13 cellular contexts compared by ENCODE assay signal in the genomic region with DNA sequence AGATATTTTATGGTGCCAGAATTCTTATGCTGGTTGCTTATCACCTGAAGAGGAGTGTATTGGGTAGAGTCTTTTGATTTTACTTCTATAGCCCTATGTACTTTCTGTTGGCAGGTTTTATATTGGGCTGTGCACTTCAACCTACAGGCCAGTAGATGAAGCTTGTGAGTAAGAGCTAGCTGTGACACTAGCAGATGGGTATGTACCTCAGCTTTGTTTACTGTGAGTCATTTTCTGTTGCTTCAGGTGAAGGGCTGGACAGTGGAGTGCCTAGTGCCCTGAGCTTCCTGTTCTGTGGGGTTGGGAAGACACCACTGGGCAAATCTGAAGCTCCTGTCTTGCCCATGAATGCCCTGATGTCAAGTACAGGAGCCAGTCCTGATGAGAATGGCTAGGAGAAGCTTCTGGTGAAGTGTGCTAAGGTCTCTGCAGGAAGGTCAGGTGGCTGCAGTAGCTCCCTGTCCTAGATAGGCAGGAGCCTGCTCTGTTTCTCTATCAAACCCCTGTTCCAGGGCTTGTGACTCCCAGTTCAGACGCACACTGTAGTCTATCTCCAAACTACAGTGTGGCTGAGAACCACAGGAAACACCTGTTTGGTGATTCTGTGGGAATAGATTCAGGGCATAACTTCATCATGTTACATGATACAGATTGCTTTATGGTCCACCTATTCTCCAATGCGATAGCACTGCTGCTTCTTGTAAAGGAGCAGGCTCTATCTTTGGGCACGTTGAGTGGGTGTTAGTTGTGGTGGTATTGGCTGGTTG.
DNase-seq lines count a peak whose midpoint lies in the region; ATAC-seq, FAIRE-seq and TF ChIP-seq lines count a peak whose summit lies in the region.
"Had no signal": no experiment of that assay in that cellular context is flagged by ENCODE, and none has a peak within 500 bp of the region (broad histone marks: within the 10 kb centered on the region; RNA-seq: fewer than 3 reads in every experiment).

No MANE protein-coding gene starts in this region.

- CTCF ChIA-PET in HEK293T (lab: Yijun Ruan, JAX): no interaction called here

- peaks cover 12% of the 10 kb centered on the region for H3K9me3 Mint-ChIP-seq in progenitor cell of endocrine pancreas (ENCODE audit: low read depth)
- H3K9me3 Mint-ChIP-seq: neural progenitor cell had no signal

- no peak overlapping the region for H3K27ac Mint-ChIP-seq in progenitor cell of endocrine pancreas
- H3K27ac Mint-ChIP-seq: activated CD8-positive, alpha-beta memory T cell treated with anti-CD3 and anti-CD28 coated beads, Interleukin-2, amount 10 ng/mL, durations not matched to agents 7 days and 5 days; neural progenitor cell; stimulated activated memory B cell treated with anti-CD40 and anti-IgM and Interleukin-4, amounts not matched to agents 10 μg/mL and 1 μg/mL and 100 μg/mL, for 72 hours had no signal

- H3K9me3 ChIP-seq in fibroblast of lung (ENCODE audit: control insufficient read depth, insufficient read depth, low read depth, low read length) (no peaks in the 10 kb centered on the region), smooth muscle cell (replicated peaks; ENCODE audit: low read depth) (no peaks in the 10 kb centered on the region)

- H3K27ac ChIP-seq in fibroblast of lung (ENCODE audit: insufficient read depth, low read length) (no peak overlapping the region), smooth muscle cell (ENCODE audit: low read depth) (peak overlapping the region; percentile 43)
- H3K27ac ChIP-seq: neural progenitor cell had no signal

- no peak overlapping the region for H3K4me3 ChIP-seq in fibroblast of lung (replicated peaks in 1 of 4; ENCODE audit: control extremely low read depth in 1 of 4, insufficient read depth in 1 of 4, low read depth in 3 of 4, low read length in 4 of 4)
- H3K4me3 ChIP-seq in smooth muscle cell: no peak overlapping the region
- H3K4me3 ChIP-seq: neural progenitor cell had no signal

- ATAC-seq in HG02970 (IDR thresholded peaks at IDR 0.05; ENCODE audit: low FRiP score, unreplicated experiment): no peak
- ATAC-seq: activated CD8-positive, alpha-beta memory T cell treated with anti-CD3 and anti-CD28 coated beads, Interleukin-2, amount 10 ng/mL, durations not matched to agents 7 days and 5 days; stimulated activated memory B cell treated with anti-CD40 and anti-IgM and Interleukin-4, amounts not matched to agents 10 μg/mL and 1 μg/mL and 100 μg/mL, for 72 hours had no signal

- H2AFZ ChIP-seq in fibroblast of lung (ENCODE audit: low read length) (no peak overlapping the region), smooth muscle cell (ENCODE audit: low read depth) (no peak overlapping the region)
- H2AFZ ChIP-seq: neural progenitor cell had no signal

- DNase-seq in NCI-H82 (lab: John Stamatoyannopoulos, UW) (peak; percentile 31), NCI-H82 treated with DMSO at 0.1 percent for 48 hours (lab: John Stamatoyannopoulos, UW; ENCODE audit: unreplicated experiment) (no peak), RCC 7860 (ENCODE audit: low spot score) (peak; percentile 73), fibroblast of lung (ENCODE audit: low read depth in 2 of 2) (peak; percentile 3 to 74), smooth muscle cell (lab: John Stamatoyannopoulos, UW; ENCODE audit: unreplicated experiment) (no peak), HEK293T (ENCODE audit: extremely low spot score) (no peak), progenitor cell of endocrine pancreas (ENCODE audit: low spot score, unreplicated experiment) (no peak)
- DNase-seq: activated CD8-positive, alpha-beta memory T cell treated with anti-CD3 and anti-CD28 coated beads, Interleukin-2, amount 10 ng/mL, durations not matched to agents 7 days and 5 days; MV-4-11; T1000 had no signal

- H3K36me3 Mint-ChIP-seq in progenitor cell of endocrine pancreas (ENCODE audit: insufficient read depth): no peaks in the 10 kb centered on the region
- H3K36me3 Mint-ChIP-seq: activated CD8-positive, alpha-beta memory T cell treated with anti-CD3 and anti-CD28 coated beads, Interleukin-2, amount 10 ng/mL, durations not matched to agents 7 days and 5 days; neural progenitor cell; stimulated activated memory B cell treated with anti-CD40 and anti-IgM and Interleukin-4, amounts not matched to agents 10 μg/mL and 1 μg/mL and 100 μg/mL, for 72 hours had no signal

- TF ChIP-seq CTCF in fibroblast of lung (conservative IDR thresholded peaks at IDR 0.05 in 1 of 2, IDR thresholded peaks at IDR 0.05 in 1 of 2; ENCODE audit: low read depth in 1 of 2, low read length in 2 of 2) (no peak), smooth muscle cell (IDR thresholded peaks at IDR 0.05; ENCODE audit: borderline replicate concordance, insufficient read depth, poor library complexity, severe bottlenecking) (no peak), progenitor cell of endocrine pancreas (IDR thresholded peaks at IDR 0.05; ENCODE audit: unreplicated experiment) (no peak)

- 87% methylated on average over 3 of the region's 3 CpGs for WGBS in smooth muscle cell (ENCODE audit: low lambda C conversion rate)

- no peaks in the 10 kb centered on the region for H3K27me3 Mint-ChIP-seq in progenitor cell of endocrine pancreas
- H3K27me3 Mint-ChIP-seq: activated CD8-positive, alpha-beta memory T cell treated with anti-CD3 and anti-CD28 coated beads, Interleukin-2, amount 10 ng/mL, durations not matched to agents 7 days and 5 days; stimulated activated memory B cell treated with anti-CD40 and anti-IgM and Interleukin-4, amounts not matched to agents 10 μg/mL and 1 μg/mL and 100 μg/mL, for 72 hours had no signal

- H3K4me1 ChIP-seq in fibroblast of lung (ENCODE audit: control insufficient read depth, extremely low read depth, insufficient read depth, low read length) (no peaks in the 10 kb centered on the region), smooth muscle cell (ENCODE audit: low read depth) (no peaks in the 10 kb centered on the region)
- H3K4me1 ChIP-seq: neural progenitor cell had no signal

- POLR2A ChIA-PET in HEK293T (lab: Yijun Ruan, JAX): no interaction called here

- H3K27me3 ChIP-seq in fibroblast of lung (ENCODE audit: control insufficient read depth, insufficient read depth, low read length) (no peaks in the 10 kb centered on the region), smooth muscle cell (ENCODE audit: low read depth) (no peaks in the 10 kb centered on the region)
- H3K27me3 ChIP-seq: neural progenitor cell had no signal

- H3F3A ChIP-seq in smooth muscle cell (ENCODE audit: low read depth): no peaks in the 10 kb centered on the region

- H3K36me3 ChIP-seq in fibroblast of lung (ENCODE audit: control insufficient read depth, insufficient read depth, low read length) (no peaks in the 10 kb centered on the region), smooth muscle cell (ENCODE audit: low read depth) (no peaks in the 10 kb centered on the region)
- H3K36me3 ChIP-seq: neural progenitor cell had no signal

- H3K9ac ChIP-seq in fibroblast of lung (ENCODE audit: insufficient read depth, low read length) (no peak overlapping the region), smooth muscle cell (ENCODE audit: low read depth) (no peak overlapping the region)
- H3K9ac ChIP-seq: neural progenitor cell had no signal

- H3K4me3 Mint-ChIP-seq in progenitor cell of endocrine pancreas (ENCODE audit: low read depth): no peak overlapping the region
- H3K4me3 Mint-ChIP-seq: activated CD8-positive, alpha-beta memory T cell treated with anti-CD3 and anti-CD28 coated beads, Interleukin-2, amount 10 ng/mL, durations not matched to agents 7 days and 5 days; neural progenitor cell; stimulated activated memory B cell treated with anti-CD40 and anti-IgM and Interleukin-4, amounts not matched to agents 10 μg/mL and 1 μg/mL and 100 μg/mL, for 72 hours had no signal

- no peak for FAIRE-seq in RCC 7860 (lab: Jason Lieb, UNC)

- H3K4me2 ChIP-seq in fibroblast of lung (ENCODE audit: extremely low read depth, insufficient read depth, low read length) (no peak overlapping the region), smooth muscle cell (no peak overlapping the region)
- H3K4me2 ChIP-seq: neural progenitor cell had no signal

- H3K79me2 ChIP-seq in fibroblast of lung (ENCODE audit: control insufficient read depth, insufficient read depth, low read length) (no peaks in the 10 kb centered on the region), smooth muscle cell (ENCODE audit: low read depth) (no peaks in the 10 kb centered on the region)

- H4K20me1 ChIP-seq in fibroblast of lung (ENCODE audit: control insufficient read depth, extremely low read depth, insufficient read depth, low read length): no peaks in the 10 kb centered on the region
- no peaks in the 10 kb centered on the region for H4K20me1 ChIP-seq in smooth muscle cell (ENCODE audit: low read depth)

- no peaks in the 10 kb centered on the region for H3K4me1 Mint-ChIP-seq in progenitor cell of endocrine pancreas (ENCODE audit: low read depth)
- H3K4me1 Mint-ChIP-seq: activated CD8-positive, alpha-beta memory T cell treated with anti-CD3 and anti-CD28 coated beads, Interleukin-2, amount 10 ng/mL, durations not matched to agents 7 days and 5 days; neural progenitor cell; stimulated activated memory B cell treated with anti-CD40 and anti-IgM and Interleukin-4, amounts not matched to agents 10 μg/mL and 1 μg/mL and 100 μg/mL, for 72 hours had no signal

TF ChIP-seq in HEK293T, 16 proteins besides CTCF, POLR2A, EP300 and RAD21:
- TF ChIP-seq ELF4 (IDR thresholded peaks at IDR 0.05) (no peak), ARNT (IDR thresholded peaks at IDR 0.05) (no peak)

Comparison
In these comparisons a context has a peak if more than half of its experiments do, and no peak if none do; other contexts are left out.
1. DNase-seq: peak in NCI-H82 (single experiment), RCC 7860 (single experiment) and fibroblast of lung (2 of 2); none in NCI-H82 treated with DMSO at 0.1 percent for 48 hours (single experiment), smooth muscle cell (single experiment), HEK293T (single experiment) and progenitor cell of endocrine pancreas (single experiment).